Comparison of ENCODE assay signal across 8 cellular contexts in genomic region chr12:5432011-5432400, GRCh38. TPM values are rescaled to one million over a fixed set of nuclear protein-coding genes. Genes with fewer than 3 reads are reported as not detected.
DNase-seq lines count a peak whose midpoint lies in the region; ATAC-seq and TF ChIP-seq lines count a peak whose summit lies in the region.

Gene NTF3 (plus strand): TSS chr12:5432108. CDS start chr12:5432325, 217 bp downstream.

- H3K9me3 Mint-ChIP-seq in chondrocyte (ENCODE audit: low read depth), result no peaks in the 10 kb centered on the region

- H3K4me1 ChIP-seq in HUES48 (ENCODE audit: control insufficient read depth, insufficient read depth, low read length), result peaks cover 44% of the 10 kb centered on the region
- peaks cover 0 to 11% of the 10 kb centered on the region in 2 donors for H3K4me1 ChIP-seq in lung (ENCODE audit: control insufficient read depth in 2 of 2, insufficient read depth in 2 of 2, low read length in 2 of 2)
- H3K4me1 ChIP-seq in aorta (ENCODE audit: control insufficient read depth in 1 of 2, insufficient read depth in 2 of 2, low read length in 2 of 2), result peaks cover 0 to 2% of the 10 kb centered on the region in 2 donors

- H3K27ac Mint-ChIP-seq in chondrocyte (ENCODE audit: unreplicated experiment), result peak within 1 kb of the TSS; percentile 72

- H3K27ac ChIP-seq in HUES48 (ENCODE audit: low read depth, low read length) (no peak within 1 kb of the TSS), lung (ENCODE audit: low read depth in 1 of 2, low read length in 1 of 2) (no peak within 1 kb of the TSS), aorta (ENCODE audit: low read depth in 1 of 2, low read length in 2 of 2) (peak within 1 kb of the TSS; percentile 36 to 72)

- WGBS in lung, 2 donors, result 1 to 2% methylated on average over 31 to 34 of the region's 34 CpGs
- 0 to 1% methylated on average over 29 to 34 of the region's 34 CpGs for WGBS in aorta, 2 donors

- H3K9me3 ChIP-seq in HUES48 (ENCODE audit: control insufficient read depth, insufficient read depth, low read length) (no peaks in the 10 kb centered on the region), lung (ENCODE audit: control insufficient read depth in 2 of 2, insufficient read depth in 1 of 2, low read length in 1 of 2) (no peaks in the 10 kb centered on the region), aorta (ENCODE audit: control insufficient read depth, low read length) (no peaks in the 10 kb centered on the region)

- H3K4me3 Mint-ChIP-seq in chondrocyte (ENCODE audit: unreplicated experiment), result peak within 1 kb of the TSS; percentile 85

- peaks cover 32% of the 10 kb centered on the region for H3K4me1 Mint-ChIP-seq in chondrocyte (ENCODE audit: low read depth)

- ATAC-seq in lung (ENCODE audit: insufficient read depth, low FRiP score) (no peak), aorta (ENCODE audit: low FRiP score) (peak; percentile 71), HG03175 (IDR thresholded peaks at IDR 0.05; ENCODE audit: unreplicated experiment) (no peak)

- no peaks in the 10 kb centered on the region for H3K36me3 Mint-ChIP-seq in chondrocyte (ENCODE audit: low read depth)

- H3K36me3 ChIP-seq in HUES48 (ENCODE audit: control insufficient read depth, insufficient read depth, low read length), result no peaks in the 10 kb centered on the region
- H3K36me3 ChIP-seq in lung (ENCODE audit: control insufficient read depth in 2 of 2, insufficient read depth in 2 of 2, low read length in 2 of 2), result no peaks in the 10 kb centered on the region
- H3K36me3 ChIP-seq in aorta (ENCODE audit: control insufficient read depth in 1 of 2, insufficient read depth in 2 of 2, low read length in 1 of 2), result no peaks in the 10 kb centered on the region

- TF ChIP-seq CTCF in chondrocyte (IDR thresholded peaks at IDR 0.05), result no peak
- TF ChIP-seq CTCF in lung (IDR thresholded peaks at IDR 0.05; ENCODE audit: control extremely low read depth, extremely low read depth), result no peak

- peaks cover 46% of the 10 kb centered on the region for H3K27me3 Mint-ChIP-seq in chondrocyte (ENCODE audit: low read depth)

- H3K4me3 ChIP-seq in HUES48 (ENCODE audit: low read depth, low read length) (peak within 1 kb of the TSS; percentile 69), lung (peak within 1 kb of the TSS; percentile 24), aorta (ENCODE audit: low read length in 2 of 2) (peak within 1 kb of the TSS; percentile 89 to 91)

- peaks cover 84% of the 10 kb centered on the region for H3K27me3 ChIP-seq in HUES48 (ENCODE audit: control insufficient read depth, insufficient read depth, low read length)
- peaks cover 2% of the 10 kb centered on the region for H3K27me3 ChIP-seq in lung (ENCODE audit: control insufficient read depth, insufficient read depth)
- H3K27me3 ChIP-seq in aorta (ENCODE audit: control insufficient read depth in 1 of 2, insufficient read depth in 2 of 2, low read length in 1 of 2), result no peaks in the 10 kb centered on the region

- DNase-seq in AG08396 (ENCODE audit: low spot score) (peak; percentile 86), chondrocyte (ENCODE audit: low spot score) (no peak), lung (ENCODE audit: low spot score) (no peak), aorta (peak; percentile 66 to 85), Kasumi-1 (lab: John Stamatoyannopoulos, UW) (no peak)
- DNase-seq in effector CD8-positive, alpha-beta T cell (lab: John Stamatoyannopoulos, UW), result no peak

- no peak within 1 kb of the TSS for H3K9ac ChIP-seq in HUES48 (ENCODE audit: low read depth, low read length)

- intact Hi-C loops in aorta (cut with DNase I), result loop anchor here (5.0 to 10.0 kb wide), 3 partner anchors 55 to 407 kb away; no protein-coding TSS in a partner anchor

RNA-seq across cellular contexts. Expression of gene NTF3, which starts in this region (rescaled TPM):
- total RNA-seq in chondrocyte (0.80 to 2.6 TPM (median 2.5 TPM) in 3 replicates), lung (1 to 10 TPM; 1.1 to 2.7 TPM), aorta (10 to 100 TPM; 21.8 to 51.6 TPM)
- polyA plus RNA-seq in lung (under 1 TPM; 0.84 to 0.91 TPM), aorta (10 to 100 TPM in 1 of 2 donors, 1 to 10 TPM in 1; 7.5 to 12.7 TPM)

Comparison
In these comparisons a context has a peak if more than half of its experiments do, and no peak if none do; other contexts are left out.
1. RNA of gene NTF3 (polyA plus RNA-seq): 7.5 to 12.7 TPM in aorta; 0.84 to 0.91 TPM in lung; every median in the first group is over 4 times any median in the second.
2. DNase-seq: peak in AG08396 (single experiment) and aorta (2 of 2); none in chondrocyte (single experiment), lung (single experiment), Kasumi-1 (0 of 2) and effector CD8-positive, alpha-beta T cell (single experiment).
3. H3K27ac ChIP-seq: peak in aorta (2 of 2); none in HUES48 (single experiment) and lung (0 of 2).
4. H3K4me3 ChIP-seq: peak in every context shown above with its lines; median percentile 90 in aorta; 69 in HUES48; 24 in lung.